Comparison of ENCODE assay signal across 1 cellular context in the genomic region with DNA sequence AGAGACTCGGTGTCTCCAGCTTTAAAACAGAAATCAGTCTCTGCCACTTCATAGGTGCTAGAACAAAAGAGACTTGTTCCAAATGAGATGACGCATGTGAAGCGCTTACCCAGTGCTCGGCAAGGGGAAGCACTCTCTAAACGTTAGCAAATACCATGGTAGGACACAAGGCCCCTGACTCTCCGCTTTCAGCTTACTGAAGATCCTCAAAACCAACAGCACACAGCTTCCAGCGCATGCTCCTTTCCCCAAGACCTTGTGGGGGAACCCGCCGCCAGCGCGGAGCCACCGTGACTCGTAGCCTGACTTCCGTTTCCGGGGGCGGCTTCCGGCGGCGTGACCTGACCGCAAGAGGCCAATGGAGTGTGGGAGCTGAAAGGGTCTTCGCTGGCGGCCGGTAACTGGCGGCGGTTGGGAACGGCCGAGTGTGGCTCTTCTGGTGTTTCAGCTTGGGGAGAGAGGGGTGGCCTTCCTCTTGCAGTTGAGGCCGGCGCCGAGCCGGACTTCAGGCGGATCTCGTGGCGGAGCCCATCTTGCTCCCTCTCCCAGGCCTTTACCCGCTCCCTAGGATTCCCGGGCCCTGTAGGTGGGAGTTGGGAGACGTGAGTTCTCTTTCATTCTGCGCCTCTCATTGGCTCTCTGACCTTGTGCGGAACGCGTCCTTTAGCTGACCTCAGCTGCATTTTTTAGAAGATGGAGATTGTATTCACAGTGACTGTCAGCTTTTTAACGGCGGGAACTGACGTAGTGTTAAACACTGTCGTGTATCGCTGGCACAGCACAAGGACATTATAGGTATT.
TF ChIP-seq lines count a peak whose summit lies in the region.

A gene with protein sequence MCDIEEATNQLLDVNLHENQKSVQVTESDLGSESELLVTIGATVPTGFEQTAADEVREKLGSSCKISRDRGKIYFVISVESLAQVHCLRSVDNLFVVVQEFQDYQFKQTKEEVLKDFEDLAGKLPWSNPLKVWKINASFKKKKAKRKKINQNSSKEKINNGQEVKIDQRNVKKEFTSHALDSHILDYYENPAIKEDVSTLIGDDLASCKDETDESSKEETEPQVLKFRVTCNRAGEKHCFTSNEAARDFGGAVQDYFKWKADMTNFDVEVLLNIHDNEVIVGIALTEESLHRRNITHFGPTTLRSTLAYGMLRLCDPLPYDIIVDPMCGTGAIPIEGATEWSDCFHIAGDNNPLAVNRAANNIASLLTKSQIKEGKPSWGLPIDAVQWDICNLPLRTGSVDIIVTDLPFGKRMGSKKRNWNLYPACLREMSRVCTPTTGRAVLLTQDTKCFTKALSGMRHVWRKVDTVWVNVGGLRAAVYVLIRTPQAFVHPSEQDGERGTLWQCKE (plus strand): TSS at position 324 of the 800 bp plus-strand sequence. CDS start 2,015 bp downstream, outside the sequence.

TF ChIP-seq in HepG2, 621 proteins besides CTCF, POLR2A, EP300 and RAD21 (continued from another document and continues in another):
- TF ChIP-seq, protein P1, sequence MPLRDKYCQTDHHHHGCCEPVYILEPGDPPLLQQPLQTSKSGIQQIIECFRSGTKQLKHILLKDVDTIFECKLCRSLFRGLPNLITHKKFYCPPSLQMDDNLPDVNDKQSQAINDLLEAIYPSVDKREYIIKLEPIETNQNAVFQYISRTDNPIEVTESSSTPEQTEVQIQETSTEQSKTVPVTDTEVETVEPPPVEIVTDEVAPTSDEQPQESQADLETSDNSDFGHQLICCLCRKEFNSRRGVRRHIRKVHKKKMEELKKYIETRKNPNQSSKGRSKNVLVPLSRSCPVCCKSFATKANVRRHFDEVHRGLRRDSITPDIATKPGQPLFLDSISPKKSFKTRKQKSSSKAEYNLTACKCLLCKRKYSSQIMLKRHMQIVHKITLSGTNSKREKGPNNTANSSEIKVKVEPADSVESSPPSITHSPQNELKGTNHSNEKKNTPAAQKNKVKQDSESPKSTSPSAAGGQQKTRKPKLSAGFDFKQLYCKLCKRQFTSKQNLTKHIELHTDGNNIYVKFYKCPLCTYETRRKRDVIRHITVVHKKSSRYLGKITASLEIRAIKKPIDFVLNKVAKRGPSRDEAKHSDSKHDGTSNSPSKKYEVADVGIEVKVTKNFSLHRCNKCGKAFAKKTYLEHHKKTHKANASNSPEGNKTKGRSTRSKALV (CRISPR knock-in tag; IDR thresholded peaks at IDR 0.05) = no peak
- no peak for TF ChIP-seq NBN (conservative IDR thresholded peaks at IDR 0.05)
- no peak for TF ChIP-seq ZNF263 (CRISPR knock-in tag; IDR thresholded peaks at IDR 0.05)
- TF ChIP-seq PHF5A (CRISPR knock-in tag; IDR thresholded peaks at IDR 0.05; ENCODE audit: low read depth, unreplicated experiment) = no peak
- peak; percentile 95 for TF ChIP-seq KLF11 (CRISPR knock-in tag; IDR thresholded peaks at IDR 0.05)
- TF ChIP-seq, protein P2, sequence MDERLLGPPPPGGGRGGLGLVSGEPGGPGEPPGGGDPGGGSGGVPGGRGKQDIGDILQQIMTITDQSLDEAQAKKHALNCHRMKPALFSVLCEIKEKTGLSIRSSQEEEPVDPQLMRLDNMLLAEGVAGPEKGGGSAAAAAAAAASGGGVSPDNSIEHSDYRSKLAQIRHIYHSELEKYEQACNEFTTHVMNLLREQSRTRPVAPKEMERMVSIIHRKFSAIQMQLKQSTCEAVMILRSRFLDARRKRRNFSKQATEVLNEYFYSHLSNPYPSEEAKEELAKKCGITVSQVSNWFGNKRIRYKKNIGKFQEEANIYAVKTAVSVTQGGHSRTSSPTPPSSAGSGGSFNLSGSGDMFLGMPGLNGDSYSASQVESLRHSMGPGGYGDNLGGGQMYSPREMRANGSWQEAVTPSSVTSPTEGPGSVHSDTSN (CRISPR knock-in tag; IDR thresholded peaks at IDR 0.05) = no peak
- peak; percentile 90 for TF ChIP-seq BRD4 (CRISPR knock-in tag; IDR thresholded peaks at IDR 0.05)
- TF ChIP-seq ZNF350 (CRISPR knock-in tag; IDR thresholded peaks at IDR 0.05; ENCODE audit: borderline replicate concordance, low read depth) = peak; percentile 96
- TF ChIP-seq MAFK (conservative IDR thresholded peaks at IDR 0.05 in 1 of 2, IDR thresholded peaks at IDR 0.05 in 1 of 2; ENCODE audit: low read length in 2 of 2) = peak; percentile 90 to 91
- TF ChIP-seq, protein P3, sequence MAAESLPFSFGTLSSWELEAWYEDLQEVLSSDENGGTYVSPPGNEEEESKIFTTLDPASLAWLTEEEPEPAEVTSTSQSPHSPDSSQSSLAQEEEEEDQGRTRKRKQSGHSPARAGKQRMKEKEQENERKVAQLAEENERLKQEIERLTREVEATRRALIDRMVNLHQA (CRISPR knock-in tag; IDR thresholded peaks at IDR 0.05) = no peak
- TF ChIP-seq, protein P4, sequence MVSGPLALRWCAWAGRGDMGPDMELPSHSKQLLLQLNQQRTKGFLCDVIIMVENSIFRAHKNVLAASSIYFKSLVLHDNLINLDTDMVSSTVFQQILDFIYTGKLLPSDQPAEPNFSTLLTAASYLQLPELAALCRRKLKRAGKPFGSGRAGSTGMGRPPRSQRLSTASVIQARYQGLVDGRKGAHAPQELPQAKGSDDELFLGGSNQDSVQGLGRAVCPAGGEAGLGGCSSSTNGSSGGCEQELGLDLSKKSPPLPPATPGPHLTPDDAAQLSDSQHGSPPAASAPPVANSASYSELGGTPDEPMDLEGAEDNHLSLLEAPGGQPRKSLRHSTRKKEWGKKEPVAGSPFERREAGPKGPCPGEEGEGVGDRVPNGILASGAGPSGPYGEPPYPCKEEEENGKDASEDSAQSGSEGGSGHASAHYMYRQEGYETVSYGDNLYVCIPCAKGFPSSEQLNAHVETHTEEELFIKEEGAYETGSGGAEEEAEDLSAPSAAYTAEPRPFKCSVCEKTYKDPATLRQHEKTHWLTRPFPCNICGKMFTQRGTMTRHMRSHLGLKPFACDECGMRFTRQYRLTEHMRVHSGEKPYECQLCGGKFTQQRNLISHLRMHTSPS (CRISPR knock-in tag; IDR thresholded peaks at IDR 0.05; ENCODE audit: low read depth) = no peak
- peak; percentile 74 for TF ChIP-seq POGZ (CRISPR knock-in tag; IDR thresholded peaks at IDR 0.05)
- TF ChIP-seq ZNF766 (CRISPR knock-in tag; IDR thresholded peaks at IDR 0.05; ENCODE audit: borderline replicate concordance) = peak; percentile 78; the same call in 1 of the 2 replicates
- TF ChIP-seq THYN1 (CRISPR knock-in tag; IDR thresholded peaks at IDR 0.05; ENCODE audit: borderline replicate concordance, low read depth) = no peak
- TF ChIP-seq ZNF570 (CRISPR knock-in tag; IDR thresholded peaks at IDR 0.05; ENCODE audit: borderline replicate concordance) = no peak
- no peak for TF ChIP-seq ZNF777 (CRISPR knock-in tag; IDR thresholded peaks at IDR 0.05)
- peak; percentile 99 for TF ChIP-seq POLR2G (IDR thresholded peaks at IDR 0.05; ENCODE audit: low read depth, low read length)
- no peak for TF ChIP-seq SMARCE1 (IDR thresholded peaks at IDR 0.05; ENCODE audit: borderline replicate concordance)
- TF ChIP-seq ZNF235 (CRISPR knock-in tag; IDR thresholded peaks at IDR 0.05; ENCODE audit: borderline replicate concordance) = no peak
- no peak for TF ChIP-seq SNRNP70 (IDR thresholded peaks at IDR 0.05; ENCODE audit: low read depth, low read length)
- no peak for TF ChIP-seq ZNF333 (CRISPR knock-in tag; IDR thresholded peaks at IDR 0.05; ENCODE audit: borderline replicate concordance)
- TF ChIP-seq, protein P5, sequence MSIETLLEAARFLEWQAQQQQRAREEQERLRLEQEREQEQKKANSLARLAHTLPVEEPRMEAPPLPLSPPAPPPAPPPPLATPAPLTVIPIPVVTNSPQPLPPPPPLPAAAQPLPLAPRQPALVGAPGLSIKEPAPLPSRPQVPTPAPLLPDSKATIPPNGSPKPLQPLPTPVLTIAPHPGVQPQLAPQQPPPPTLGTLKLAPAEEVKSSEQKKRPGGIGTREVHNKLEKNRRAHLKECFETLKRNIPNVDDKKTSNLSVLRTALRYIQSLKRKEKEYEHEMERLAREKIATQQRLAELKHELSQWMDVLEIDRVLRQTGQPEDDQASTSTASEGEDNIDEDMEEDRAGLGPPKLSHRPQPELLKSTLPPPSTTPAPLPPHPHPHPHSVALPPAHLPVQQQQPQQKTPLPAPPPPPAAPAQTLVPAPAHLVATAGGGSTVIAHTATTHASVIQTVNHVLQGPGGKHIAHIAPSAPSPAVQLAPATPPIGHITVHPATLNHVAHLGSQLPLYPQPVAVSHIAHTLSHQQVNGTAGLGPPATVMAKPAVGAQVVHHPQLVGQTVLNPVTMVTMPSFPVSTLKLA (IDR thresholded peaks at IDR 0.05) = peak; percentile 60
- no peak for TF ChIP-seq SRF (IDR thresholded peaks at IDR 0.05; ENCODE audit: low read depth, low read length)
- no peak; the same call in 1 of the 2 replicates for TF ChIP-seq KLF12 (CRISPR knock-in tag; IDR thresholded peaks at IDR 0.05; ENCODE audit: borderline replicate concordance)
- TF ChIP-seq, protein P6, sequence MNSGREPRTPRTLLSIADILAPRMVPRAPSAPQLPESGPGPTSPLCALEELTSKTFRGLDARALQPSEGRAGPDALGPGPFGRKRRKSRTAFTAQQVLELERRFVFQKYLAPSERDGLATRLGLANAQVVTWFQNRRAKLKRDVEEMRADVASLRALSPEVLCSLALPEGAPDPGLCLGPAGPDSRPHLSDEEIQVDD (CRISPR knock-in tag; IDR thresholded peaks at IDR 0.05; ENCODE audit: borderline replicate concordance) = no peak
- no peak for TF ChIP-seq ZNF354B (CRISPR knock-in tag; IDR thresholded peaks at IDR 0.05)
- no peak for TF ChIP-seq TCF7 (IDR thresholded peaks at IDR 0.05; ENCODE audit: low read depth)
- TF ChIP-seq ZNF768 (CRISPR knock-in tag; IDR thresholded peaks at IDR 0.05) = peak; percentile 37; the same call in 1 of the 2 replicates
- peak; percentile 70 for TF ChIP-seq DR1 (CRISPR knock-in tag; IDR thresholded peaks at IDR 0.05)
- TF ChIP-seq NFYC (CRISPR knock-in tag; IDR thresholded peaks at IDR 0.05) = peak; percentile 72
- TF ChIP-seq RFX1 (IDR thresholded peaks at IDR 0.05) = no peak
- TF ChIP-seq ZNF34 (CRISPR knock-in tag; IDR thresholded peaks at IDR 0.05; ENCODE audit: borderline replicate concordance) = 0 out of 2 replicates have a peak, but pooled peaks have one; percentile 47
- no peak for TF ChIP-seq SIN3B (IDR thresholded peaks at IDR 0.05; ENCODE audit: low read length)
- peak; percentile 75 for TF ChIP-seq ZNF616 (CRISPR knock-in tag; IDR thresholded peaks at IDR 0.05; ENCODE audit: low read depth)
- no peak for TF ChIP-seq CENPX (CRISPR knock-in tag; IDR thresholded peaks at IDR 0.05)
- peak; percentile 73; the same call in 1 of the 2 replicates for TF ChIP-seq KAT7 (CRISPR knock-in tag; IDR thresholded peaks at IDR 0.05; ENCODE audit: borderline replicate concordance)
- TF ChIP-seq, protein P7, sequence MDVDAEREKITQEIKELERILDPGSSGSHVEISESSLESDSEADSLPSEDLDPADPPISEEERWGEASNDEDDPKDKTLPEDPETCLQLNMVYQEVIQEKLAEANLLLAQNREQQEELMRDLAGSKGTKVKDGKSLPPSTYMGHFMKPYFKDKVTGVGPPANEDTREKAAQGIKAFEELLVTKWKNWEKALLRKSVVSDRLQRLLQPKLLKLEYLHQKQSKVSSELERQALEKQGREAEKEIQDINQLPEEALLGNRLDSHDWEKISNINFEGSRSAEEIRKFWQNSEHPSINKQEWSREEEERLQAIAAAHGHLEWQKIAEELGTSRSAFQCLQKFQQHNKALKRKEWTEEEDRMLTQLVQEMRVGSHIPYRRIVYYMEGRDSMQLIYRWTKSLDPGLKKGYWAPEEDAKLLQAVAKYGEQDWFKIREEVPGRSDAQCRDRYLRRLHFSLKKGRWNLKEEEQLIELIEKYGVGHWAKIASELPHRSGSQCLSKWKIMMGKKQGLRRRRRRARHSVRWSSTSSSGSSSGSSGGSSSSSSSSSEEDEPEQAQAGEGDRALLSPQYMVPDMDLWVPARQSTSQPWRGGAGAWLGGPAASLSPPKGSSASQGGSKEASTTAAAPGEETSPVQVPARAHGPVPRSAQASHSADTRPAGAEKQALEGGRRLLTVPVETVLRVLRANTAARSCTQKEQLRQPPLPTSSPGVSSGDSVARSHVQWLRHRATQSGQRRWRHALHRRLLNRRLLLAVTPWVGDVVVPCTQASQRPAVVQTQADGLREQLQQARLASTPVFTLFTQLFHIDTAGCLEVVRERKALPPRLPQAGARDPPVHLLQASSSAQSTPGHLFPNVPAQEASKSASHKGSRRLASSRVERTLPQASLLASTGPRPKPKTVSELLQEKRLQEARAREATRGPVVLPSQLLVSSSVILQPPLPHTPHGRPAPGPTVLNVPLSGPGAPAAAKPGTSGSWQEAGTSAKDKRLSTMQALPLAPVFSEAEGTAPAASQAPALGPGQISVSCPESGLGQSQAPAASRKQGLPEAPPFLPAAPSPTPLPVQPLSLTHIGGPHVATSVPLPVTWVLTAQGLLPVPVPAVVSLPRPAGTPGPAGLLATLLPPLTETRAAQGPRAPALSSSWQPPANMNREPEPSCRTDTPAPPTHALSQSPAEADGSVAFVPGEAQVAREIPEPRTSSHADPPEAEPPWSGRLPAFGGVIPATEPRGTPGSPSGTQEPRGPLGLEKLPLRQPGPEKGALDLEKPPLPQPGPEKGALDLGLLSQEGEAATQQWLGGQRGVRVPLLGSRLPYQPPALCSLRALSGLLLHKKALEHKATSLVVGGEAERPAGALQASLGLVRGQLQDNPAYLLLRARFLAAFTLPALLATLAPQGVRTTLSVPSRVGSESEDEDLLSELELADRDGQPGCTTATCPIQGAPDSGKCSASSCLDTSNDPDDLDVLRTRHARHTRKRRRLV (CRISPR knock-in tag; IDR thresholded peaks at IDR 0.05) = no peak
- peak; percentile 77 for TF ChIP-seq XRCC5 (optimal IDR thresholded peaks at IDR 0.05; ENCODE audit: low read length)
- TF ChIP-seq RARG (CRISPR knock-in tag; IDR thresholded peaks at IDR 0.05; ENCODE audit: low read depth) = no peak
- peak; percentile 92 for TF ChIP-seq HIVEP1 (CRISPR knock-in tag; IDR thresholded peaks at IDR 0.05)
- no peak for TF ChIP-seq ZNF468 (CRISPR knock-in tag; IDR thresholded peaks at IDR 0.05)
- peak; percentile 97; the same call in 1 of the 2 replicates for TF ChIP-seq ZNF430 (CRISPR knock-in tag; IDR thresholded peaks at IDR 0.05)
- TF ChIP-seq, protein P8, sequence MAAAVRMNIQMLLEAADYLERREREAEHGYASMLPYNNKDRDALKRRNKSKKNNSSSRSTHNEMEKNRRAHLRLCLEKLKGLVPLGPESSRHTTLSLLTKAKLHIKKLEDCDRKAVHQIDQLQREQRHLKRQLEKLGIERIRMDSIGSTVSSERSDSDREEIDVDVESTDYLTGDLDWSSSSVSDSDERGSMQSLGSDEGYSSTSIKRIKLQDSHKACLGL (CRISPR knock-in tag; IDR thresholded peaks at IDR 0.05) = peak; percentile 90
- no peak for TF ChIP-seq ZNF484 (CRISPR knock-in tag; IDR thresholded peaks at IDR 0.05; ENCODE audit: borderline replicate concordance, low read depth)
- TF ChIP-seq SRY (CRISPR knock-in tag; IDR thresholded peaks at IDR 0.05) = peak; percentile 89
- no peak for TF ChIP-seq FOXA1 (IDR thresholded peaks at IDR 0.05)
- peak; percentile 57; the same call in 1 of the 2 replicates for TF ChIP-seq FOXA1 (CRISPR knock-in tag; IDR thresholded peaks at IDR 0.05)
- no peak for TF ChIP-seq ZC3H4 (CRISPR knock-in tag; IDR thresholded peaks at IDR 0.05; ENCODE audit: borderline replicate concordance)
- 0 out of 2 replicates have a peak, but pooled peaks have one; percentile 77 for TF ChIP-seq PAX8 (CRISPR knock-in tag; IDR thresholded peaks at IDR 0.05; ENCODE audit: borderline replicate concordance)
- peak; percentile 70; the same call in 1 of the 2 replicates for TF ChIP-seq GTF3A (CRISPR knock-in tag; conservative IDR thresholded peaks at IDR 0.05)
- TF ChIP-seq, protein P9, sequence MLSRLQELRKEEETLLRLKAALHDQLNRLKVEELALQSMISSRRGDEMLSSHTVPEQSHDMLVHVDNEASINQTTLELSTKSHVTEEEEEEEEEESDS (CRISPR knock-in tag; IDR thresholded peaks at IDR 0.05; ENCODE audit: borderline replicate concordance) = no peak
